18 cellular contexts compared by ENCODE assay signal in genomic region chr2:9306910-9307309, GRCh38.
DNase-seq lines count a peak whose midpoint lies in the region; ATAC-seq, FAIRE-seq and TF ChIP-seq lines count a peak whose summit lies in the region.
"Had no signal": no experiment of that assay in that cellular context is flagged by ENCODE, and none has a peak within 500 bp of the region (broad histone marks: within the 10 kb centered on the region; RNA-seq: fewer than 3 reads in every experiment).

No MANE protein-coding gene starts in this region.

- ATAC-seq in heart right ventricle (no peak), pancreas (peak; percentile 50 to 82 (median 72)), GM21526 (IDR thresholded peaks at IDR 0.05; ENCODE audit: low FRiP score, unreplicated experiment) (no peak)
- ATAC-seq: A549; activated CD8-positive, alpha-beta T cell treated with anti-CD3 and anti-CD28 coated beads, Interleukin-2, amount 10 ng/mL, durations not matched to agents 7 days and 5 days; activated T-helper 17 cell treated with anti-CD3 and anti-CD28 coated beads, Interleukin-2, amount 50 U/mL, for 72 hours had no signal

- no peaks in the 10 kb centered on the region for H3K36me3 ChIP-seq in heart right ventricle
- H3K36me3 ChIP-seq in right atrium auricular region, result no peaks in the 10 kb centered on the region
- no peaks in the 10 kb centered on the region for H3K36me3 ChIP-seq in pancreas
- H3K36me3 ChIP-seq: adrenal gland, spleen had no signal

- H3K36me3 Mint-ChIP-seq in type B pancreatic cell, result peaks cover 6% of the 10 kb centered on the region

- H3K4me1 Mint-ChIP-seq in type B pancreatic cell (ENCODE audit: unreplicated experiment), result peaks cover 26% of the 10 kb centered on the region
- H3K4me1 Mint-ChIP-seq: activated T-helper 17 cell treated with anti-CD3 and anti-CD28 coated beads, Interleukin-2, amount 50 U/mL, for 72 hours had no signal

- no peak overlapping the region for H3K4me3 Mint-ChIP-seq in type B pancreatic cell
- H3K4me3 Mint-ChIP-seq: activated CD8-positive, alpha-beta T cell treated with anti-CD3 and anti-CD28 coated beads, Interleukin-2, amount 10 ng/mL, durations not matched to agents 7 days and 5 days; activated T-helper 17 cell treated with anti-CD3 and anti-CD28 coated beads, Interleukin-2, amount 50 U/mL, for 72 hours; stimulated activated naive CD8-positive, alpha-beta T cell treated with anti-CD3 and anti-CD28 coated beads, Interleukin-15, Interleukin-2, amounts not matched to agents 100 ng/mL and 50 ng/mL, for 24 hours had no signal

- H3K27me3 Mint-ChIP-seq in type B pancreatic cell, result no peaks in the 10 kb centered on the region
- H3K27me3 Mint-ChIP-seq: activated T-helper 17 cell treated with anti-CD3 and anti-CD28 coated beads, Interleukin-2, amount 50 U/mL, for 72 hours; stimulated activated naive CD8-positive, alpha-beta T cell treated with anti-CD3 and anti-CD28 coated beads, Interleukin-15, Interleukin-2, amounts not matched to agents 100 ng/mL and 50 ng/mL, for 24 hours had no signal

- peaks cover 28 to 81% (median 49%) of the 10 kb centered on the region in 9 donors for H3K4me1 ChIP-seq in heart right ventricle
- peaks cover 0 to 45% of the 10 kb centered on the region in 2 donors for H3K4me1 ChIP-seq in right atrium auricular region
- peaks cover 4% of the 10 kb centered on the region in 3 donors for H3K4me1 ChIP-seq in pancreas

- DNase-seq in heart right ventricle (no peak), right atrium auricular region (ENCODE audit: low spot score) (no peak), epithelial cell of esophagus (ENCODE audit: low read depth) (peak; percentile 63), pancreas (peak in 2 of 6 donors; percentile 31 to 34), type B pancreatic cell (ENCODE audit: extremely low spot score, unreplicated experiment) (no peak), NCI-H1694 treated with DMSO at 0.1 percent for 48 hours (lab: John Stamatoyannopoulos, UW) (no peak), MV-4-11 (lab: John Stamatoyannopoulos, UW) (no peak)
- DNase-seq: activated CD8-positive, alpha-beta T cell treated with anti-CD3 and anti-CD28 coated beads, Interleukin-2, amount 10 ng/mL, durations not matched to agents 7 days and 5 days; adrenal gland; Kasumi-1; NCI-H146; spleen had no signal

- H3K27ac Mint-ChIP-seq in type B pancreatic cell, result peak overlapping the region; percentile 26
- H3K27ac Mint-ChIP-seq: activated CD8-positive, alpha-beta T cell treated with anti-CD3 and anti-CD28 coated beads, Interleukin-2, amount 10 ng/mL, durations not matched to agents 7 days and 5 days; activated T-helper 17 cell treated with anti-CD3 and anti-CD28 coated beads, Interleukin-2, amount 50 U/mL, for 72 hours; stimulated activated naive CD8-positive, alpha-beta T cell treated with anti-CD3 and anti-CD28 coated beads, Interleukin-15, Interleukin-2, amounts not matched to agents 100 ng/mL and 50 ng/mL, for 24 hours had no signal

- TF ChIP-seq CTCF in heart right ventricle (IDR thresholded peaks at IDR 0.05) (no peak), right atrium auricular region (IDR thresholded peaks at IDR 0.05) (no peak), epithelial cell of esophagus (IDR thresholded peaks at IDR 0.05; ENCODE audit: insufficient read depth, low read depth, low read length, missing control alignments) (no peak), pancreas (IDR thresholded peaks at IDR 0.05) (no peak), type B pancreatic cell (conservative IDR thresholded peaks at IDR 0.05) (no peak)

- no peaks in the 10 kb centered on the region for H3K27me3 ChIP-seq in heart right ventricle
- no peaks in the 10 kb centered on the region for H3K27me3 ChIP-seq in right atrium auricular region
- no peaks in the 10 kb centered on the region for H3K27me3 ChIP-seq in pancreas
- H3K27me3 ChIP-seq: adrenal gland had no signal

- FAIRE-seq in pancreas (lab: Jason Lieb, UNC), result no peak
- FAIRE-seq: A549 had no signal

- intact Hi-C loops in heart right ventricle (cut with DNase I) (no loop called here), pancreas (cut with DNase I) (no loop called here)

- H3K4me3 ChIP-seq in heart right ventricle (no peak overlapping the region), right atrium auricular region (no peak overlapping the region), epithelial cell of esophagus (ENCODE audit: low read length) (no peak overlapping the region), pancreas (no peak overlapping the region)
- H3K4me3 ChIP-seq: A549, adrenal gland, coronary artery, spleen had no signal

- no peaks in the 10 kb centered on the region for H3K9me3 Mint-ChIP-seq in type B pancreatic cell
- H3K9me3 Mint-ChIP-seq: activated T-helper 17 cell treated with anti-CD3 and anti-CD28 coated beads, Interleukin-2, amount 50 U/mL, for 72 hours; stimulated activated naive CD8-positive, alpha-beta T cell treated with anti-CD3 and anti-CD28 coated beads, Interleukin-15, Interleukin-2, amounts not matched to agents 100 ng/mL and 50 ng/mL, for 24 hours had no signal

- no peaks in the 10 kb centered on the region for H3K9me3 ChIP-seq in heart right ventricle
- no peaks in the 10 kb centered on the region for H3K9me3 ChIP-seq in right atrium auricular region
- no peaks in the 10 kb centered on the region for H3K9me3 ChIP-seq in pancreas
- H3K9me3 ChIP-seq: A549, adrenal gland, spleen had no signal

- H3K27ac ChIP-seq in heart right ventricle (peak overlapping the region in 7 of 10 donors; percentile 22 to 41 (median 37)), right atrium auricular region (peak overlapping the region in 1 of 2 donors; percentile 33), pancreas (peak overlapping the region in 3 of 4 donors; percentile 24 to 42 (median 38))
- H3K27ac ChIP-seq: adrenal gland, HL-60, spleen had no signal

- 69 to 78% methylated on average over 8 of the region's 8 CpGs for WGBS in heart right ventricle, 2 donors
- 55 to 71% methylated on average over 8 of the region's 8 CpGs for WGBS in pancreas, 2 donors

Comparison
In these comparisons a context has a peak if more than half of its experiments do, and no peak if none do; other contexts are left out.
1. ATAC-seq: peak in pancreas (4 of 4); none in heart right ventricle (0 of 8) and GM21526 (single experiment).